ENCODE assay signal across 8 cellular contexts in genomic region chr4:42397256-42397634, GRCh38. TPM values are rescaled to one million over a fixed set of nuclear protein-coding genes. Genes with fewer than 3 reads are reported as not detected.
DNase-seq lines count a peak whose midpoint lies in the region; ATAC-seq and TF ChIP-seq lines count a peak whose summit lies in the region.

TSS of gene SHISA3 (plus strand) at chr4:42397488. CDS start at chr4:42398057, 569 bp downstream.

- H4K20me1 ChIP-seq in OCI-LY1 (ENCODE audit: insufficient read depth, low read length) = no peaks in the 10 kb centered on the region

- H3K9me3 ChIP-seq in OCI-LY1 (ENCODE audit: low read length) = no peaks in the 10 kb centered on the region
- H3K9me3 ChIP-seq in mucosa of descending colon = no peaks in the 10 kb centered on the region

- H3K4me2 ChIP-seq in OCI-LY1 (ENCODE audit: low read length) = peak within 1 kb of the TSS; percentile 82

- H3K4me1 ChIP-seq in OCI-LY1 (ENCODE audit: insufficient read depth, low read length, severe bottlenecking) (peaks cover 26% of the 10 kb centered on the region), mucosa of descending colon (ENCODE audit: low read depth) (peaks cover 30% of the 10 kb centered on the region)

- peak within 1 kb of the TSS; percentile 35; the same call in 1 of the 2 replicates for H3K9ac ChIP-seq in OCI-LY1 (ENCODE audit: low read length)

- no peak within 1 kb of the TSS for H3K27ac ChIP-seq in OCI-LY1 (ENCODE audit: low read depth, low read length, poor library complexity, severe bottlenecking)
- H3K27ac ChIP-seq in dorsolateral prefrontal cortex = no peak within 1 kb of the TSS

- DNase-seq in NCI-H1092 treated with DMSO at 0.1 percent for 48 hours (lab: John Stamatoyannopoulos, UW) (peak; percentile 36), NCI-H1092 (lab: John Stamatoyannopoulos, UW) (no peak), dorsolateral prefrontal cortex (no peak), mucosa of descending colon (peak in 1 of 3 donors; percentile 32), NCI-H446 treated with DMSO at 0.1 percent for 48 hours (lab: John Stamatoyannopoulos, UW) (no peak)

- no peaks in the 10 kb centered on the region for H3F3A ChIP-seq in OCI-LY1 (ENCODE audit: insufficient read depth, low read length)

- no peaks in the 10 kb centered on the region for H3K79me2 ChIP-seq in OCI-LY1 (ENCODE audit: insufficient read depth, low read length)

- intact Hi-C loops in dorsolateral prefrontal cortex (cut with DNase I) (no loop called here), mucosa of descending colon (cut with DNase I, micrococcal nuclease) (no loop called here)

- peak within 1 kb of the TSS; percentile 54 for H3K4me3 ChIP-seq in OCI-LY1 (ENCODE audit: low read depth, low read length, poor library complexity, severe bottlenecking)
- peak within 1 kb of the TSS; percentile 38 to 76 (median 59) for H3K4me3 ChIP-seq in dorsolateral prefrontal cortex
- no peak within 1 kb of the TSS for H3K4me3 ChIP-seq in mucosa of descending colon

- peak; percentile 44 for ATAC-seq in HG02610 (IDR thresholded peaks at IDR 0.05; ENCODE audit: unreplicated experiment)
- peak; percentile 54 for ATAC-seq in mucosa of descending colon
- ATAC-seq in HG03108 (IDR thresholded peaks at IDR 0.05; ENCODE audit: unreplicated experiment) = no peak

- H3K9me2 ChIP-seq in OCI-LY1 (ENCODE audit: low read depth, low read length) = no peaks in the 10 kb centered on the region

- H2AFZ ChIP-seq in OCI-LY1 (ENCODE audit: low read length) = no peak within 1 kb of the TSS

- no peaks in the 10 kb centered on the region for H3K36me3 ChIP-seq in OCI-LY1 (ENCODE audit: insufficient read depth, low read length)
- no peaks in the 10 kb centered on the region for H3K36me3 ChIP-seq in mucosa of descending colon (ENCODE audit: low read depth)

- TF ChIP-seq CTCF in OCI-LY1 (IDR thresholded peaks at IDR 0.05; ENCODE audit: low read length) = no peak
- TF ChIP-seq CTCF in dorsolateral prefrontal cortex (IDR thresholded peaks at IDR 0.05 in 54 of 56, conservative IDR thresholded peaks at IDR 0.05 in 2 of 56; ENCODE audit: low read depth in 1 of 56, partially characterized antibody in 56 of 56) = no peak
- TF ChIP-seq CTCF in mucosa of descending colon (IDR thresholded peaks at IDR 0.05) = no peak

- H3K27me3 ChIP-seq in OCI-LY1 (ENCODE audit: insufficient read depth, low read length) (peaks cover 9% of the 10 kb centered on the region; the same call in 1 of the 2 replicates), dorsolateral prefrontal cortex (peaks cover 0 to 62% (median 36%) of the 10 kb centered on the region in 45 donors)

RNA-seq across cellular contexts. Expression of gene SHISA3, which starts in this region (rescaled TPM):
- total RNA-seq in dorsolateral prefrontal cortex = 1 to 10 TPM in 50 of 120 experiments, under 1 TPM in 61, not detected in 9; 0.28 to 5.6 (median 0.90) TPM
- 1 to 10 TPM in 2 of 3 donors, under 1 TPM in 1; 0.90 to 1.9 (median 1.6) TPM for total RNA-seq in mucosa of descending colon
